In the genomic region with DNA sequence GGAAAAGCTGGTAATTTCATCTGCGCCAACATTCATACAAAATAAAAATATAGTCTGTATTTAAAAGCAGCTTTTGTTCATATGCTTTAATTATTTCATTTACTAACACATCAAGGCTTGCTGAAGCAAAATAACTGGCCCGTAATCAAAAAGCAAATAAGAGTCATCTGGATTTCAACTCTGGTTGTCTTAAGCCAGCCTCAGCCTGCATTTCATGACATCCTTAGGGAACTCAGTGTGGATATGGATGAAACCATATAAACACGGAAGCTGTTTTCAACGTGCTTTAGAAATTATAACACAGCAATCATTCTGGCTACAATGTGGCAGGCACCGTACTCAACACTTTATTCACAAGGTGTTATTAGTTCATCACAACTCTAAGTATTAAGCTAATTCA, we compare ENCODE assay signal across 8 cellular contexts. TPM values are rescaled to one million over a fixed set of nuclear protein-coding genes. Genes with fewer than 3 reads are reported as not detected.
A peak's percentile ranks its signal among the peaks of the same experiment; 100 is the strongest.
DNase-seq lines count a peak whose midpoint lies in the region; ATAC-seq and TF ChIP-seq lines count a peak whose summit lies in the region.

No MANE protein-coding gene starts in this region.

- peak overlapping the region; percentile 94 for H2AFZ ChIP-seq in mammary epithelial cell (ENCODE audit: low read depth, low read length)

- H3K4me3 Mint-ChIP-seq in mesothelial cell of epicardium, result peak overlapping the region; percentile 98

- no peaks in the 10 kb centered on the region for H4K20me1 ChIP-seq in mammary epithelial cell (ENCODE audit: insufficient read depth, low read length)

- TF ChIP-seq CTCF in mammary epithelial cell (conservative IDR thresholded peaks at IDR 0.05 in 1 of 2, IDR thresholded peaks at IDR 0.05 in 1 of 2; ENCODE audit: extremely low read depth in 1 of 2, insufficient read depth in 1 of 2, low read depth in 1 of 2, low read length in 2 of 2) (no peak), mesothelial cell of epicardium (IDR thresholded peaks at IDR 0.05; ENCODE audit: unreplicated experiment) (no peak)

- peaks cover 14% of the 10 kb centered on the region for H3K4me1 Mint-ChIP-seq in mesothelial cell of epicardium

- CTCF ChIA-PET in mammary epithelial cell (lab: Charles Lee; ENCODE audit: low non-redundant PET), result no interaction called here

- DNase-seq in ACHN (peak; percentile 2), HPDE6-E6E7 (ENCODE audit: extremely low spot score) (peak; percentile 2), mammary epithelial cell (peak; percentile 20), mesothelial cell of epicardium (ENCODE audit: low spot score in 2 of 2, unreplicated experiment in 2 of 2) (no peak), DMS114 treated with DMSO at 0.1 percent for 48 hours (lab: John Stamatoyannopoulos, UW; ENCODE audit: unreplicated experiment) (no peak), COLO668 (lab: John Stamatoyannopoulos, UW; ENCODE audit: unreplicated experiment) (no peak)

- peaks cover 10% of the 10 kb centered on the region for H3K4me1 ChIP-seq in mammary epithelial cell (ENCODE audit: insufficient read depth, low read length)

- peaks cover 56% of the 10 kb centered on the region for H3K79me2 ChIP-seq in mammary epithelial cell (ENCODE audit: insufficient read depth, low read length)

- peak overlapping the region; percentile 71 to 97 (median 89) for H3K4me3 ChIP-seq in mammary epithelial cell (replicated peaks in 1 of 3; ENCODE audit: insufficient read depth in 1 of 3, low read depth in 2 of 3, low read length in 3 of 3)

- H3K27ac ChIP-seq in mammary epithelial cell (ENCODE audit: insufficient read depth, low read depth, low read length), result peak overlapping the region; percentile 67

- WGBS in mammary epithelial cell (ENCODE audit: low coverage, missing lambda C conversion rate), result 2% methylated on average over 5 of the region's 5 CpGs

- no peaks in the 10 kb centered on the region for H3K36me3 ChIP-seq in mammary epithelial cell (ENCODE audit: insufficient read depth, low read length)

- H3K36me3 Mint-ChIP-seq in mesothelial cell of epicardium, result peaks cover 4% of the 10 kb centered on the region

- H3K27ac Mint-ChIP-seq in mesothelial cell of epicardium, result peak overlapping the region; percentile 98

- ATAC-seq in HG02973 (IDR thresholded peaks at IDR 0.05; ENCODE audit: unreplicated experiment) (no peak), HG02852 (IDR thresholded peaks at IDR 0.05; ENCODE audit: unreplicated experiment) (no peak)

- peaks cover 12% of the 10 kb centered on the region for H3K27me3 Mint-ChIP-seq in mesothelial cell of epicardium (ENCODE audit: low read depth)

- in situ Hi-C loops in ACHN (cut with HindIII; ENCODE audit: low pct_ligation_motif_present, low pct_unique_long_range_greater_than_20kb, low sequenced_read_pairs) (no loop called here), mammary epithelial cell (cut with MboI; ENCODE audit: low sequenced_read_pairs in 2 of 2) (no loop called here)

- dilution Hi-C loops in mammary epithelial cell (cut with HindIII; ENCODE audit: low sequenced_read_pairs), result no loop called here

- no peaks in the 10 kb centered on the region for H3K9me3 Mint-ChIP-seq in mesothelial cell of epicardium

- intact Hi-C loops in mammary epithelial cell (cut with micrococcal nuclease), result loop anchor here (1.0 to 10.0 kb wide), 3 partner anchors 58 to 456 kb away; a partner anchor contains a TSS

- BruUV-seq in mammary epithelial cell (replicated peaks; lab: Mats Ljungman, UMichigan), result no TSS peak

- H3K4me2 ChIP-seq in mammary epithelial cell (ENCODE audit: insufficient read depth, low read depth, low read length), result peak overlapping the region; percentile 92

- no peaks in the 10 kb centered on the region for H3K9me3 ChIP-seq in mammary epithelial cell (replicated peaks; ENCODE audit: insufficient read depth, low read length)

- H3K9ac ChIP-seq in mammary epithelial cell (ENCODE audit: insufficient read depth, low read length), result peak overlapping the region; percentile 94

- H3K27me3 ChIP-seq in mammary epithelial cell (ENCODE audit: insufficient read depth, low read length), result no peaks in the 10 kb centered on the region

RNA-seq across cellular contexts. Expression of a gene that starts 0.9 kb away (rescaled TPM):
- total RNA-seq in mammary epithelial cell, result 10 to 100 TPM; 26.2 to 31.6 TPM
- polyA plus RNA-seq in mammary epithelial cell, result 19.3 TPM
- polyA minus RNA-seq in mammary epithelial cell, result 9.4 TPM
- 30.9 to 40.0 TPM (median 34.6 TPM) in 3 replicates for total RNA-seq in mesothelial cell of epicardium

RNA-seq across cellular contexts. Expression of a gene that starts 58.3 kb away (rescaled TPM):
- total RNA-seq in mammary epithelial cell (10 to 100 TPM; 16.2 to 18.4 TPM), mesothelial cell of epicardium (29.9 to 31.0 TPM (median 30.4 TPM) in 3 replicates)
- polyA plus RNA-seq in mammary epithelial cell, result 12.2 TPM
- polyA minus RNA-seq in mammary epithelial cell, result 7.0 TPM

Comparison
In these comparisons a context has a peak if more than half of its experiments do, and no peak if none do; other contexts are left out.
1. DNase-seq: peak in ACHN (single experiment), HPDE6-E6E7 (single experiment) and mammary epithelial cell (single experiment); none in mesothelial cell of epicardium (0 of 2), DMS114 treated with DMSO at 0.1 percent for 48 hours (single experiment) and COLO668 (single experiment).